Comparison of ENCODE assay signal across 17 cellular contexts in the genomic region with DNA sequence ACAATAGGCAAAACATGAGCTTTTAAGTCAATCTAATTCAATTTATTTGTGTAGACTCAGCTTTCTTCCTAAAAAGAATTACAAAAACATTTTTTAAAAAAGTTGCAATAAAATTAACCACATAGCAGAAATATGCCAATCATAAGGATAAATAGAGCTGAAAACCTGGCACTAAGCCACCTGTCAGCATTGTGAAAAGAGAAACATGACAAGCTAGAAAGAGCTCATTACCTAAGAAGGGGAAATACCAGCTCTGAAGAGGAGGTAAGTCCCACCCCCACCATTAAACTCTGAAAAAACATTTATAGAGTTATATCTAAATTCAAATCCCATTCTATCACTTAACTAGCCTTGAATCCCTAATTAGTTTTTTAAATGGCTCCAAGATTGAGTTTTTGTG.
"Had no signal": no experiment of that assay in that cellular context is flagged by ENCODE, and none has a peak within 500 bp of the region (broad histone marks: within the 10 kb centered on the region; RNA-seq: fewer than 3 reads in every experiment).

No MANE protein-coding gene starts in this region.

- H3K4me1 ChIP-seq: colonic mucosa, psoas muscle, sigmoid colon had no signal

- ATAC-seq: heart left ventricle, psoas muscle had no signal

- H3K4me1 Mint-ChIP-seq: naive B cell, nephron had no signal

- H3K4me3 ChIP-seq: colonic mucosa, heart left ventricle, psoas muscle, sigmoid colon, skin epidermis had no signal

- H3K36me3 Mint-ChIP-seq: naive B cell had no signal

- H3K27me3 ChIP-seq: colonic mucosa, heart left ventricle, sigmoid colon had no signal

- H3K27ac ChIP-seq: colonic mucosa, heart left ventricle, psoas muscle, sigmoid colon, skin epidermis had no signal

- H3K4me3 Mint-ChIP-seq: naive B cell, nephron had no signal

- H3K9me3 ChIP-seq: colonic mucosa, heart left ventricle, psoas muscle, sigmoid colon had no signal

- H3K36me3 ChIP-seq: colonic mucosa, heart left ventricle, sigmoid colon had no signal

- H3K9me3 Mint-ChIP-seq: nephron had no signal

- H3K27me3 Mint-ChIP-seq: naive B cell had no signal

- DNase-seq: colonic mucosa; dermis blood vessel endothelial cell; erythroblast; foreskin melanocyte; heart left ventricle; hippocampal formation; kidney glomerular epithelial cell; mesendoderm; naive B cell; psoas muscle; sigmoid colon; stimulated activated CD4-positive, alpha-beta T cell treated with anti-CD3 and anti-CD28 coated beads, Interleukin-2, amount 100 ng/mL, for 24 hours; stimulated activated CD4-positive, alpha-beta T cell treated with anti-CD3 and anti-CD28 coated beads, Interleukin-4, amount 100 ng/mL, for 4 hours; stimulated activated naive CD4-positive, alpha-beta T cell; trophoblast cell had no signal

- H3K27ac Mint-ChIP-seq: naive B cell, nephron had no signal
